Comparison of ENCODE assay signal across 26 cellular contexts in genomic region chr1:116075981-116076380, GRCh38. TPM values are rescaled to one million over a fixed set of nuclear protein-coding genes. Genes with fewer than 3 reads are reported as not detected.
DNase-seq lines count a peak whose midpoint lies in the region; ATAC-seq, FAIRE-seq and TF ChIP-seq lines count a peak whose summit lies in the region.
"Had no signal": no experiment of that assay in that cellular context is flagged by ENCODE, and none has a peak within 500 bp of the region (broad histone marks: within the 10 kb centered on the region; RNA-seq: fewer than 3 reads in every experiment).

No MANE protein-coding gene starts in this region.

- H3K36me3 ChIP-seq in BJ (ENCODE audit: control insufficient read depth, insufficient read depth, low read length) (no peaks in the 10 kb centered on the region), bronchial epithelial cell (ENCODE audit: control insufficient read depth, insufficient read depth, low read length) (peaks cover 2% of the 10 kb centered on the region), aorta (ENCODE audit: control insufficient read depth in 1 of 2, insufficient read depth in 2 of 2, low read length in 1 of 2) (no peaks in the 10 kb centered on the region)
- H3K36me3 ChIP-seq: prostate gland, SJSA1 had no signal

- no peaks in the 10 kb centered on the region for H3K4me1 ChIP-seq in aorta (ENCODE audit: control insufficient read depth in 1 of 2, insufficient read depth in 2 of 2, low read length in 2 of 2)
- H3K4me1 ChIP-seq: prostate gland, SJSA1, suprapubic skin had no signal

- no peak overlapping the region for H3K4me3 Mint-ChIP-seq in stimulated activated memory B cell treated with anti-CD40 and anti-IgM and Interleukin-4, amounts not matched to agents 10 μg/mL and 1 μg/mL and 100 μg/mL, for 72 hours
- H3K4me3 Mint-ChIP-seq: activated CD4-positive, alpha-beta T cell treated with anti-CD3 and anti-CD28 coated beads, Interleukin-2, amount 10 ng/mL, durations not matched to agents 7 days and 5 days; activated naive CD8-positive, alpha-beta T cell treated with anti-CD3 and anti-CD28 coated beads, Interleukin-2, amount 50 U/mL, for 24 hours; CD4-positive, alpha-beta T cell; neural crest cell; T-helper 17 cell had no signal

- TF ChIP-seq CTCF in BJ (IDR thresholded peaks at IDR 0.05; ENCODE audit: insufficient read depth, low read depth, low read length), result no peak
- no peak for TF ChIP-seq CTCF in bronchial epithelial cell (IDR thresholded peaks at IDR 0.05; ENCODE audit: insufficient read depth, low read length, severe bottlenecking)

- peaks cover 4% of the 10 kb centered on the region for H3K9me3 Mint-ChIP-seq in stimulated activated memory B cell treated with anti-CD40 and anti-IgM and Interleukin-4, amounts not matched to agents 10 μg/mL and 1 μg/mL and 100 μg/mL, for 72 hours
- H3K9me3 Mint-ChIP-seq: activated CD4-positive, alpha-beta T cell treated with anti-CD3 and anti-CD28 coated beads, Interleukin-2, amount 10 ng/mL, durations not matched to agents 7 days and 5 days; activated naive CD8-positive, alpha-beta T cell treated with anti-CD3 and anti-CD28 coated beads, Interleukin-2, amount 50 U/mL, for 24 hours; CD4-positive, alpha-beta T cell; neural crest cell had no signal

- ATAC-seq in HG03196 (IDR thresholded peaks at IDR 0.05; ENCODE audit: unreplicated experiment), result no peak
- ATAC-seq in stimulated activated memory B cell treated with anti-CD40 and anti-IgM and Interleukin-4, amounts not matched to agents 10 μg/mL and 1 μg/mL and 100 μg/mL, for 72 hours, result no peak
- no peak for ATAC-seq in aorta (ENCODE audit: low FRiP score)
- ATAC-seq: activated naive CD8-positive, alpha-beta T cell treated with anti-CD3 and anti-CD28 coated beads, Interleukin-2, amount 50 U/mL, for 24 hours; T-helper 17 cell had no signal

- H3K27me3 Mint-ChIP-seq in stimulated activated memory B cell treated with anti-CD40 and anti-IgM and Interleukin-4, amounts not matched to agents 10 μg/mL and 1 μg/mL and 100 μg/mL, for 72 hours, result no peaks in the 10 kb centered on the region
- H3K27me3 Mint-ChIP-seq: CD4-positive, alpha-beta T cell had no signal

- H3K4me3 ChIP-seq in BJ (ENCODE audit: low read depth, low read length) (no peak overlapping the region), bronchial epithelial cell (ENCODE audit: low read depth, low read length) (no peak overlapping the region), aorta (ENCODE audit: low read length in 2 of 2) (no peak overlapping the region)
- H3K4me3 ChIP-seq: prostate gland, SJSA1, suprapubic skin had no signal

- H3K36me3 Mint-ChIP-seq in stimulated activated memory B cell treated with anti-CD40 and anti-IgM and Interleukin-4, amounts not matched to agents 10 μg/mL and 1 μg/mL and 100 μg/mL, for 72 hours, result no peaks in the 10 kb centered on the region

- H3K27me3 ChIP-seq in BJ (ENCODE audit: control insufficient read depth, insufficient read depth, low read length), result no peaks in the 10 kb centered on the region
- no peaks in the 10 kb centered on the region for H3K27me3 ChIP-seq in bronchial epithelial cell (ENCODE audit: control insufficient read depth, insufficient read depth, low read length)
- H3K27me3 ChIP-seq in aorta (ENCODE audit: control insufficient read depth in 1 of 2, insufficient read depth in 2 of 2, low read length in 1 of 2), result no peaks in the 10 kb centered on the region
- H3K27me3 ChIP-seq: suprapubic skin had no signal

- no peak for FAIRE-seq in HTR-8/SVneo (lab: Jason Lieb, UNC)
- no peak for FAIRE-seq in bronchial epithelial cell (lab: Jason Lieb, UNC)

- CTCF ChIA-PET in BJ (lab: Yijun Ruan, JAX), result interaction anchor here (1.2 kb wide), 1 partner anchor 44 kb away, joined by 3 read pairs; no protein-coding TSS in a partner anchor

- intact Hi-C loops in aorta (cut with DNase I), result no loop called here

- no peaks in the 10 kb centered on the region for H3K4me1 Mint-ChIP-seq in stimulated activated memory B cell treated with anti-CD40 and anti-IgM and Interleukin-4, amounts not matched to agents 10 μg/mL and 1 μg/mL and 100 μg/mL, for 72 hours
- H3K4me1 Mint-ChIP-seq: activated CD4-positive, alpha-beta T cell treated with anti-CD3 and anti-CD28 coated beads, Interleukin-2, amount 10 ng/mL, durations not matched to agents 7 days and 5 days; activated naive CD8-positive, alpha-beta T cell treated with anti-CD3 and anti-CD28 coated beads, Interleukin-2, amount 50 U/mL, for 24 hours; neural crest cell; T-helper 17 cell had no signal

- H3K27ac Mint-ChIP-seq in stimulated activated memory B cell treated with anti-CD40 and anti-IgM and Interleukin-4, amounts not matched to agents 10 μg/mL and 1 μg/mL and 100 μg/mL, for 72 hours, result no peak overlapping the region
- H3K27ac Mint-ChIP-seq: activated CD4-positive, alpha-beta T cell treated with anti-CD3 and anti-CD28 coated beads, Interleukin-2, amount 10 ng/mL, durations not matched to agents 7 days and 5 days; activated naive CD8-positive, alpha-beta T cell treated with anti-CD3 and anti-CD28 coated beads, Interleukin-2, amount 50 U/mL, for 24 hours; CD4-positive, alpha-beta T cell; T-helper 17 cell had no signal

- WGBS in aorta, 2 donors, result 73 to 78% methylated on average over 4 of the region's 4 CpGs

- no peak overlapping the region for H3K27ac ChIP-seq in aorta (ENCODE audit: low read depth in 1 of 2, low read length in 2 of 2)
- H3K27ac ChIP-seq: prostate gland, SJSA1, suprapubic skin had no signal

- DNase-seq in BJ (ENCODE audit: low read depth) (peak; percentile 22), HTR-8/SVneo (ENCODE audit: insufficient read length, low spot score) (peak; percentile 5), bronchial epithelial cell (ENCODE audit: low read depth) (peak; percentile 16), kidney tubule cell (ENCODE audit: low spot score) (peak; percentile 84), DMS 273 treated with DMSO at 0.1 percent for 48 hours (lab: John Stamatoyannopoulos, UW) (no peak), aorta (no peak)
- DNase-seq: activated CD4-positive, alpha-beta T cell treated with anti-CD3 and anti-CD28 coated beads, Interleukin-2, amount 10 ng/mL, durations not matched to agents 7 days and 5 days; activated CD8-positive, alpha-beta memory T cell treated with anti-CD3 and anti-CD28 coated beads, Interleukin-2, amount 50 U/mL, for 4 hours; activated naive CD8-positive, alpha-beta T cell treated with anti-CD3 and anti-CD28 coated beads, Interleukin-2, amount 50 U/mL, for 24 hours; CD4-positive, alpha-beta T cell; cortex of kidney; DMS153; GF-D8; Kasumi-1; NCI-H1092 treated with DMSO at 0.1 percent for 48 hours; NCI-H2029; NCI-H345; stimulated activated CD4-positive, alpha-beta T cell treated with anti-CD3 and anti-CD28 coated beads, Interleukin-1b, Interleukin-23, amount 100 ng/mL, for 48 hours; T-helper 17 cell had no signal

- POLR2A ChIA-PET in BJ (lab: Charles Lee), result no interaction called here

- no peaks in the 10 kb centered on the region for H3K9me3 ChIP-seq in aorta (ENCODE audit: control insufficient read depth, low read length)
- H3K9me3 ChIP-seq: prostate gland, SJSA1, suprapubic skin had no signal

RNA-seq across cellular contexts. Expression of gene MAB21L3, which starts 35.2 kb away (rescaled TPM):
- polyA plus RNA-seq in BJ (2011; rRNA removed), result 0.11 and 0.34 TPM in 2 replicates
- 0.09 and 0.82 TPM in 2 replicates for polyA minus RNA-seq in BJ (2011; rRNA and poly(A)+ RNA removed)
- total RNA-seq in bronchial epithelial cell, result 0.53 and 1.9 TPM in 2 replicates
- total RNA-seq in aorta, result not detected
- polyA plus RNA-seq in aorta, result under 1 TPM in 1 of 2 donors, not detected in 1; 0.25 TPM
- total RNA-seq: activated CD4-positive, alpha-beta T cell treated with anti-CD3 and anti-CD28 coated beads, Interleukin-2, amount 10 ng/mL, durations not matched to agents 7 days and 5 days; CD4-positive, alpha-beta T cell; neural crest cell; SJSA1; skeletal muscle tissue; T-helper 17 cell had no signal

Comparison
In these comparisons a context has a peak if more than half of its experiments do, and no peak if none do; other contexts are left out.
1. DNase-seq: peak in BJ (single experiment), HTR-8/SVneo (single experiment), bronchial epithelial cell (single experiment) and kidney tubule cell (single experiment); none in DMS 273 treated with DMSO at 0.1 percent for 48 hours (single experiment) and aorta (0 of 2).